Comparison of ENCODE assay signal across 19 cellular contexts in genomic region chr1:226215239-226215638, GRCh38. TPM values are rescaled to one million over a fixed set of nuclear protein-coding genes. Genes with fewer than 3 reads are reported as not detected.
DNase-seq lines count a peak whose midpoint lies in the region; ATAC-seq, FAIRE-seq and TF ChIP-seq lines count a peak whose summit lies in the region.
"Had no signal": no experiment of that assay in that cellular context is flagged by ENCODE, and none has a peak within 500 bp of the region (broad histone marks: within the 10 kb centered on the region; RNA-seq: fewer than 3 reads in every experiment).

No MANE protein-coding gene starts in this region.

- FAIRE-seq in frontal cortex (lab: Jason Lieb, UNC), result no peak
- FAIRE-seq: GM19239 had no signal

- 78% methylated on average over 5 of the region's 5 CpGs for WGBS in esophagus muscularis mucosa

- H3K36me3 Mint-ChIP-seq in natural killer cell treated with Interleukin-12 subunit alpha and Interleukin-12 subunit beta and Interleukin-15 and Interleukin-18, amount 100 ng/mL, for 72 hours, result no peaks in the 10 kb centered on the region
- H3K36me3 Mint-ChIP-seq in natural killer cell, result no peaks in the 10 kb centered on the region
- no peaks in the 10 kb centered on the region for H3K36me3 Mint-ChIP-seq in activated T-helper 2 cell treated with anti-CD3 and anti-CD28 coated beads, Interferon-gamma antibody, Interleukin-2, Interleukin-4, amounts not matched to agents 10 μg/mL and 5 μg/mL and 100 μg/mL, durations not matched to agents 14 hours and 24 hours and 36 hours (ENCODE audit: low read depth)
- H3K36me3 Mint-ChIP-seq: CD8-positive, alpha-beta T cell had no signal

- H3K27me3 Mint-ChIP-seq in natural killer cell treated with Interleukin-12 subunit alpha and Interleukin-12 subunit beta and Interleukin-15 and Interleukin-18, amount 100 ng/mL, for 72 hours, result peaks cover 4 to 5% of the 10 kb centered on the region in 2 donors
- peaks cover 0 to 3% of the 10 kb centered on the region in 2 donors for H3K27me3 Mint-ChIP-seq in natural killer cell (ENCODE audit: low read depth in 2 of 2)
- peaks cover 4% of the 10 kb centered on the region for H3K27me3 Mint-ChIP-seq in activated T-helper 2 cell treated with anti-CD3 and anti-CD28 coated beads, Interferon-gamma antibody, Interleukin-2, Interleukin-4, amounts not matched to agents 10 μg/mL and 5 μg/mL and 100 μg/mL, durations not matched to agents 14 hours and 24 hours and 36 hours (ENCODE audit: low read depth)

- H3K27ac Mint-ChIP-seq in natural killer cell treated with Interleukin-12 subunit alpha and Interleukin-12 subunit beta and Interleukin-15 and Interleukin-18, amount 100 ng/mL, for 72 hours, result no peak overlapping the region
- no peak overlapping the region for H3K27ac Mint-ChIP-seq in natural killer cell
- no peak overlapping the region for H3K27ac Mint-ChIP-seq in activated T-helper 2 cell treated with anti-CD3 and anti-CD28 coated beads, Interferon-gamma antibody, Interleukin-2, Interleukin-4, amounts not matched to agents 10 μg/mL and 5 μg/mL and 100 μg/mL, durations not matched to agents 14 hours and 24 hours and 36 hours
- H3K27ac Mint-ChIP-seq: CD8-positive, alpha-beta T cell had no signal

- H3K27me3 ChIP-seq in esophagus muscularis mucosa, result no peaks in the 10 kb centered on the region
- H3K27me3 ChIP-seq: tibial nerve had no signal

- no peaks in the 10 kb centered on the region for H3K4me1 Mint-ChIP-seq in natural killer cell treated with Interleukin-12 subunit alpha and Interleukin-12 subunit beta and Interleukin-15 and Interleukin-18, amount 100 ng/mL, for 72 hours (ENCODE audit: low read depth in 2 of 2)
- H3K4me1 Mint-ChIP-seq in natural killer cell, result no peaks in the 10 kb centered on the region
- no peaks in the 10 kb centered on the region for H3K4me1 Mint-ChIP-seq in activated T-helper 2 cell treated with anti-CD3 and anti-CD28 coated beads, Interferon-gamma antibody, Interleukin-2, Interleukin-4, amounts not matched to agents 10 μg/mL and 5 μg/mL and 100 μg/mL, durations not matched to agents 14 hours and 24 hours and 36 hours (ENCODE audit: low read depth)

- ATAC-seq in natural killer cell treated with Interleukin-12 subunit alpha and Interleukin-12 subunit beta and Interleukin-15 and Interleukin-18, amount 100 ng/mL, for 72 hours, result peak; percentile 15 to 21
- ATAC-seq in natural killer cell, result no peak
- no peak for ATAC-seq in HG03442 (IDR thresholded peaks at IDR 0.05; ENCODE audit: unreplicated experiment)
- no peak for ATAC-seq in HG03159 (IDR thresholded peaks at IDR 0.05; ENCODE audit: unreplicated experiment)
- ATAC-seq: CD8-positive, alpha-beta T cell; left ventricle myocardium superior; sciatic nerve; stimulated activated naive CD8-positive, alpha-beta T cell treated with anti-CD3 and anti-CD28 coated beads, Interleukin-15, Interleukin-2, amounts not matched to agents 100 U/mL and 50 U/mL, for 24 hours had no signal

- no peak for DNase-seq in natural killer cell treated with Interleukin-12 subunit alpha and Interleukin-12 subunit beta and Interleukin-15 and Interleukin-18, amount 100 ng/mL, for 72 hours (ENCODE audit: low spot score)
- DNase-seq in natural killer cell (no peak), NCI-H69 (lab: John Stamatoyannopoulos, UW) (peak; percentile 37), esophagus muscularis mucosa (ENCODE audit: extremely low spot score) (peak; percentile 79), frontal cortex (ENCODE audit: low spot score in 2 of 2) (no peak)
- DNase-seq in activated T-helper 2 cell treated with anti-CD3 and anti-CD28 coated beads, Interferon-gamma antibody, Interleukin-2, Interleukin-4, amounts not matched to agents 10 μg/mL and 5 μg/mL and 100 μg/mL, durations not matched to agents 14 hours and 24 hours and 36 hours (ENCODE audit: low spot score), result no peak
- DNase-seq: CD8-positive, alpha-beta T cell; DMS79 treated with DMSO at 0.1 percent for 48 hours; left ventricle myocardium superior; NCI-H1930; NCI-H510A treated with DMSO at 0.1 percent for 48 hours; SHP77 treated with DMSO at 0.1 percent for 48 hours; stimulated activated naive CD8-positive, alpha-beta T cell treated with anti-CD3 and anti-CD28 coated beads, Interleukin-15, Interleukin-2, amounts not matched to agents 100 U/mL and 50 U/mL, for 24 hours had no signal

- H3K4me1 ChIP-seq in esophagus muscularis mucosa, result peaks cover 0 to 4% (median 0%) of the 10 kb centered on the region in 4 donors
- H3K4me1 ChIP-seq: tibial nerve had no signal

- H3K4me3 Mint-ChIP-seq in natural killer cell treated with Interleukin-12 subunit alpha and Interleukin-12 subunit beta and Interleukin-15 and Interleukin-18, amount 100 ng/mL, for 72 hours, result no peak overlapping the region
- no peak overlapping the region for H3K4me3 Mint-ChIP-seq in natural killer cell
- H3K4me3 Mint-ChIP-seq in activated T-helper 2 cell treated with anti-CD3 and anti-CD28 coated beads, Interferon-gamma antibody, Interleukin-2, Interleukin-4, amounts not matched to agents 10 μg/mL and 5 μg/mL and 100 μg/mL, durations not matched to agents 14 hours and 24 hours and 36 hours (ENCODE audit: low read depth), result no peak overlapping the region
- H3K4me3 Mint-ChIP-seq: CD8-positive, alpha-beta T cell had no signal

- TF ChIP-seq POLR2A in esophagus muscularis mucosa (IDR thresholded peaks at IDR 0.05; ENCODE audit: low read depth), result no peak

- H3K4me3 ChIP-seq in esophagus muscularis mucosa, result no peak overlapping the region
- H3K4me3 ChIP-seq: tibial nerve had no signal

- intact Hi-C loops in natural killer cell (cut with micrococcal nuclease) (no loop called here), esophagus muscularis mucosa (cut with DNase I) (no loop called here)
- intact Hi-C loops in activated T-helper 2 cell treated with anti-CD3 and anti-CD28 coated beads, Interferon-gamma antibody, Interleukin-2, Interleukin-4, amounts not matched to agents 10 μg/mL and 5 μg/mL and 100 μg/mL, durations not matched to agents 14 hours and 24 hours and 36 hours (cut with micrococcal nuclease), result no loop called here

- TF ChIP-seq CTCF in natural killer cell (IDR thresholded peaks at IDR 0.05) (no peak), esophagus muscularis mucosa (IDR thresholded peaks at IDR 0.05) (no peak)

- H3K36me3 ChIP-seq in esophagus muscularis mucosa, result no peaks in the 10 kb centered on the region
- H3K36me3 ChIP-seq: tibial nerve had no signal

- no peaks in the 10 kb centered on the region for H3K9me3 Mint-ChIP-seq in natural killer cell treated with Interleukin-12 subunit alpha and Interleukin-12 subunit beta and Interleukin-15 and Interleukin-18, amount 100 ng/mL, for 72 hours
- H3K9me3 Mint-ChIP-seq in natural killer cell, result no peaks in the 10 kb centered on the region
- no peaks in the 10 kb centered on the region for H3K9me3 Mint-ChIP-seq in activated T-helper 2 cell treated with anti-CD3 and anti-CD28 coated beads, Interferon-gamma antibody, Interleukin-2, Interleukin-4, amounts not matched to agents 10 μg/mL and 5 μg/mL and 100 μg/mL, durations not matched to agents 14 hours and 24 hours and 36 hours
- H3K9me3 Mint-ChIP-seq: CD8-positive, alpha-beta T cell had no signal

- no peak overlapping the region for H3K27ac ChIP-seq in esophagus muscularis mucosa (replicated peaks in 1 of 4)
- H3K27ac ChIP-seq: tibial nerve had no signal

- TF ChIP-seq EP300 in esophagus muscularis mucosa (IDR thresholded peaks at IDR 0.05), result no peak

- H3K9me3 ChIP-seq in esophagus muscularis mucosa, result no peaks in the 10 kb centered on the region
- H3K9me3 ChIP-seq: tibial nerve had no signal

RNA-seq across cellular contexts. Expression of gene MIXL1, which starts 8.2 kb away (rescaled TPM):
- total RNA-seq in natural killer cell treated with Interleukin-12 subunit alpha and Interleukin-12 subunit beta and Interleukin-15 and Interleukin-18, amount 100 ng/mL, for 72 hours, result not detected
- total RNA-seq in natural killer cell, result under 1 TPM in 1 of 3 donors, not detected in 2; 0.58 TPM
- not detected for total RNA-seq in esophagus muscularis mucosa
- total RNA-seq in activated T-helper 2 cell treated with anti-CD3 and anti-CD28 coated beads, Interferon-gamma antibody, Interleukin-2, Interleukin-4, amounts not matched to agents 10 μg/mL and 5 μg/mL and 100 μg/mL, durations not matched to agents 14 hours and 24 hours and 36 hours, result 0.39 TPM in 1 of 2 replicates, not detected in the other
- total RNA-seq in frontal cortex, result not detected
- total RNA-seq: CD8-positive, alpha-beta T cell; left ventricle myocardium superior; sciatic nerve; T-helper 1 cell treated with Interleukin-12 subunit alpha and Interleukin-12 subunit beta and Interleukin-4 antibody, amounts not matched to agents 30 ng/mL and 1 ng/mL, for 36 hours; tibial nerve had no signal

RNA-seq across cellular contexts. Expression of gene ACBD3, which starts 28.7 kb away (rescaled TPM):
- total RNA-seq in natural killer cell treated with Interleukin-12 subunit alpha and Interleukin-12 subunit beta and Interleukin-15 and Interleukin-18, amount 100 ng/mL, for 72 hours, result 10 to 100 TPM; 27.6 to 30.3 TPM
- total RNA-seq in natural killer cell, result 10 to 100 TPM; 26.9 to 33.3 (median 28.8) TPM
- 10 to 100 TPM; 28.1 to 53.6 (median 32.6) TPM for total RNA-seq in esophagus muscularis mucosa
- total RNA-seq in activated T-helper 2 cell treated with anti-CD3 and anti-CD28 coated beads, Interferon-gamma antibody, Interleukin-2, Interleukin-4, amounts not matched to agents 10 μg/mL and 5 μg/mL and 100 μg/mL, durations not matched to agents 14 hours and 24 hours and 36 hours, result 24.3 and 25.4 TPM in 2 replicates
- 49.7 TPM for total RNA-seq in frontal cortex

Comparison
In these comparisons a context has a peak if more than half of its experiments do, and no peak if none do; other contexts are left out.
1. ATAC-seq: peak in natural killer cell treated with Interleukin-12 subunit alpha and Interleukin-12 subunit beta and Interleukin-15 and Interleukin-18, amount 100 ng/mL, for 72 hours (2 of 2); none in natural killer cell (0 of 3), HG03442 (single experiment) and HG03159 (single experiment).
2. DNase-seq: peak in NCI-H69 (single experiment) and esophagus muscularis mucosa (single experiment); none in natural killer cell treated with Interleukin-12 subunit alpha and Interleukin-12 subunit beta and Interleukin-15 and Interleukin-18, amount 100 ng/mL, for 72 hours (single experiment), natural killer cell (single experiment), activated T-helper 2 cell treated with anti-CD3 and anti-CD28 coated beads, Interferon-gamma antibody, Interleukin-2, Interleukin-4, amounts not matched to agents 10 μg/mL and 5 μg/mL and 100 μg/mL, durations not matched to agents 14 hours and 24 hours and 36 hours (single experiment) and frontal cortex (0 of 2).